7 cellular contexts compared by ENCODE assay signal in the genomic region with DNA sequence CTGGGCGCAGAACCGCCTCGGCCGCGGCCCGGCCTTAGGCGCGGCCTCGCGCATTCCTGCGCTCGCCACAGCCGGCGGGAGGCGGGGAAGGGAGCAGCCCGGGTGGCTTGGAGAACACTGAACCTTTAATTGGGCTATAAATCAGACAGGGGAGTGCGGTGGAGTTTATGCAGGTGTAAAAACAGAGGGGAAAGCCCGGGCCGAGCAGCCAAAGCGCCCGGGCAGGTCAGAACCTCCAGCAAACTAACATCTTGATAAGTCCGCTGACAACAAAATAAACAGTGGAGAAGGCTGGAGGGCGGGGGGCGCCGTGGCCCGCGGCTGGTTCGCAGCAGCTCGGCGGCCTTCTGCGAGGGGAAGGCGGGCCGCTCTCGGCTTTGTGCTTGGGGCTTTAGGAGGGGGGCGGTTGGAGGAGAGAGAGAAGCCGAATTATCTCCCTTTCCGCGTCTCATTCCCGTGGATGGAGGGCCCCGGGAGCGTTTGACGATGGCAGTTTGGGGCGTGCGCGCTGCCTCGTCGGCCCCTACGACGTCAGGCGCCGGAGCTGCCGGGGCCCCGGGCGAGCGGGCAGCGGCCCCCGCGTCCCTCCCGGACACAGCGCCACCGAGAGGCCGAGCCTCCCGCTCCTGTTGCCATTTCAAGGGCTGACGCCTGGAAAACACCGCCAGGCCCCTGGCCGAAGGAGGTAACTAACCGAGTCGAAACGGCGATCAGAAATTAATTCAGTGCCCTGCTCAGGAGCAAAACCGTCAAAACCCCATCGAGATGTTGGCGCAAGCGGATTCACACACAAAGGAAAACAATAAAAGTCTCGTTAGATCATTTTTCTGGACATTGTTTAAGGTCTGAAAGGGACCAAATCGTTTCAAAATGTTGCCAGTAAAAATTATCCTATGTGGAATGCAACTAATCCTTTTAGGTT.
DNase-seq lines count a peak whose midpoint lies in the region; ATAC-seq and TF ChIP-seq lines count a peak whose summit lies in the region.

No MANE protein-coding gene starts in this region.

- H3K4me1 ChIP-seq in duodenal mucosa (ENCODE audit: control insufficient read depth in 1 of 2, insufficient read depth in 2 of 2, low read length in 2 of 2) (peaks cover 12 to 14% of the 10 kb centered on the region in 2 donors), mucosa of rectum (ENCODE audit: control insufficient read depth in 2 of 2, insufficient read depth in 2 of 2, low read length in 2 of 2) (peaks cover 9 to 12% of the 10 kb centered on the region in 2 donors)

- no peaks in the 10 kb centered on the region for H3K36me3 ChIP-seq in duodenal mucosa (ENCODE audit: control insufficient read depth in 1 of 2, insufficient read depth in 2 of 2, low read length in 2 of 2)
- H3K36me3 ChIP-seq in mucosa of rectum (ENCODE audit: control insufficient read depth in 2 of 2, insufficient read depth in 2 of 2, low read length in 2 of 2): no peaks in the 10 kb centered on the region

- H3K27ac ChIP-seq in duodenal mucosa (ENCODE audit: low read depth, low read length): no peak overlapping the region
- H3K27ac ChIP-seq in mucosa of rectum (ENCODE audit: low read depth in 2 of 2, low read length in 2 of 2): no peak overlapping the region

- no peak overlapping the region for H3K9ac ChIP-seq in duodenal mucosa (ENCODE audit: low read depth in 1 of 2, low read length in 2 of 2)
- H3K9ac ChIP-seq in mucosa of rectum (ENCODE audit: low read depth in 1 of 2, low read length in 2 of 2): peak overlapping the region in 1 of 2 donors; percentile 28

- no peak for ATAC-seq in GM18498 (IDR thresholded peaks at IDR 0.05; ENCODE audit: unreplicated experiment)

- H3K4me3 ChIP-seq in GM12875 (ENCODE audit: low read depth, low read length) (no peak overlapping the region), duodenal mucosa (ENCODE audit: low read depth in 1 of 2, low read length in 2 of 2) (peak overlapping the region; percentile 37 to 47), mucosa of rectum (ENCODE audit: low read length in 2 of 2) (peak overlapping the region; percentile 26 to 49)

- H3K27me3 ChIP-seq in duodenal mucosa (ENCODE audit: control insufficient read depth in 1 of 2, insufficient read depth in 2 of 2, low read length in 2 of 2): peaks cover 72 to 91% of the 10 kb centered on the region in 2 donors
- H3K27me3 ChIP-seq in mucosa of rectum (ENCODE audit: control insufficient read depth in 2 of 2, insufficient read depth in 2 of 2, low read length in 2 of 2): peaks cover 65 to 92% of the 10 kb centered on the region in 2 donors

- DNase-seq in NCI-H510A treated with DMSO at 0.1 percent for 48 hours (lab: John Stamatoyannopoulos, UW) (peak; percentile 47), amygdala (lab: John Stamatoyannopoulos, UW) (no peak), CD1c-positive myeloid dendritic cell (ENCODE audit: extremely low spot score) (no peak)

- H3K9me3 ChIP-seq in duodenal mucosa (ENCODE audit: control insufficient read depth in 1 of 2, low read length in 2 of 2) (no peaks in the 10 kb centered on the region), mucosa of rectum (ENCODE audit: control insufficient read depth in 2 of 2, low read length in 2 of 2) (no peaks in the 10 kb centered on the region)

- TF ChIP-seq CTCF in GM12875 (IDR thresholded peaks at IDR 0.05; ENCODE audit: borderline replicate concordance, insufficient read depth, low read depth, low read length): peak; percentile 17; the same call in 1 of the 2 replicates
